In genomic region chr16:76226011-76226410, GRCh38 we compare ENCODE assay signal across 20 cellular contexts. TPM values are rescaled to one million over a fixed set of nuclear protein-coding genes. Genes with fewer than 3 reads are reported as not detected.
DNase-seq lines count a peak whose midpoint lies in the region; ATAC-seq, FAIRE-seq and TF ChIP-seq lines count a peak whose summit lies in the region.
"Had no signal": no experiment of that assay in that cellular context is flagged by ENCODE, and none has a peak within 500 bp of the region (broad histone marks: within the 10 kb centered on the region; RNA-seq: fewer than 3 reads in every experiment).

No MANE protein-coding gene starts in this region.

- H3K56ac ChIP-seq in mesendoderm (ENCODE audit: low read length), result no peak overlapping the region

- H3K79me2 ChIP-seq in mesendoderm (ENCODE audit: control insufficient read depth, insufficient read depth, low read length), result no peaks in the 10 kb centered on the region

- no peak overlapping the region for H3K4me3 ChIP-seq in mesendoderm (ENCODE audit: low read length)
- H3K4me3 ChIP-seq in WERI-Rb-1 (ENCODE audit: low read depth, low read length), result no peak overlapping the region
- no peak overlapping the region for H3K4me3 ChIP-seq in gastrocnemius medialis
- H3K4me3 ChIP-seq: Peyer's patch had no signal

- peak overlapping the region; percentile 47 for H2AK5ac ChIP-seq in mesendoderm (ENCODE audit: low read length)

- no peak overlapping the region for H4K8ac ChIP-seq in mesendoderm (ENCODE audit: low read depth, low read length)

- intact Hi-C loops in gastrocnemius medialis (cut with DNase I; ENCODE audit: low total_unique reads), result no loop called here

- H3K9me3 ChIP-seq in WERI-Rb-1 (ENCODE audit: severe bottlenecking), result no peaks in the 10 kb centered on the region
- H3K9me3 ChIP-seq in gastrocnemius medialis, result no peaks in the 10 kb centered on the region
- H3K9me3 ChIP-seq: Caco-2, Peyer's patch had no signal

- no peak overlapping the region for H2BK5ac ChIP-seq in mesendoderm (ENCODE audit: low read length)

- H3K27me3 ChIP-seq in mesendoderm (ENCODE audit: insufficient read depth, low read length, poor library complexity) (no peaks in the 10 kb centered on the region), WERI-Rb-1 (ENCODE audit: insufficient read depth, low read depth, severe bottlenecking) (no peaks in the 10 kb centered on the region), gastrocnemius medialis (no peaks in the 10 kb centered on the region)
- H3K27me3 ChIP-seq: Peyer's patch had no signal

- TF ChIP-seq CTCF in WERI-Rb-1 (IDR thresholded peaks at IDR 0.05; ENCODE audit: low read depth, low read length) (no peak), gastrocnemius medialis (IDR thresholded peaks at IDR 0.05 in 4 of 5, conservative IDR thresholded peaks at IDR 0.05 in 1 of 5) (no peak)

- H2BK120ac ChIP-seq in mesendoderm (ENCODE audit: low read depth, low read length), result no peak overlapping the region

- no peak overlapping the region for H3K9ac ChIP-seq in mesendoderm (ENCODE audit: low read length)

- H3K4me1 ChIP-seq in mesendoderm (ENCODE audit: control insufficient read depth, low read depth, low read length) (peaks cover 7% of the 10 kb centered on the region), gastrocnemius medialis (no peaks in the 10 kb centered on the region)
- H3K4me1 ChIP-seq: Peyer's patch had no signal

- no peak overlapping the region for H3K4me2 ChIP-seq in mesendoderm (ENCODE audit: low read length)

- H3K79me1 ChIP-seq in mesendoderm (ENCODE audit: low read length), result no peaks in the 10 kb centered on the region

- in situ Hi-C loops in gastrocnemius medialis (cut with MboI; ENCODE audit: low sequenced_read_pairs in 4 of 4), result no loop called here

- no peak overlapping the region for H2BK15ac ChIP-seq in mesendoderm (replicated peaks; ENCODE audit: low read depth)

- peak; percentile 79 for DNase-seq in COLO829 (ENCODE audit: low spot score)
- DNase-seq in LHCN-M2 (ENCODE audit: low read depth), result peak; percentile 30
- peak; percentile 18 for DNase-seq in T1000 (lab: John Stamatoyannopoulos, UW)
- no peak for DNase-seq in mesendoderm
- DNase-seq in RCC 7860 (ENCODE audit: low spot score), result no peak
- DNase-seq in cerebellar nuclear complex (lab: John Stamatoyannopoulos, UW), result no peak
- DNase-seq in WERI-Rb-1, result no peak
- DNase-seq in gastrocnemius medialis, result no peak
- DNase-seq: Caco-2, EL, IMR-90, NCI-H146, NCI-H2107, NCI-H226, NCI-H748 treated with DMSO at 0.1 percent for 48 hours, Peyer's patch, SHP77 treated with DMSO at 0.1 percent for 48 hours had no signal

- H3K23ac ChIP-seq in mesendoderm (ENCODE audit: low read length), result no peak overlapping the region

- TF ChIP-seq POLR2A in gastrocnemius medialis (IDR thresholded peaks at IDR 0.05), result no peak

- H3K27ac ChIP-seq in mesendoderm (ENCODE audit: low read depth, low read length), result no peak overlapping the region
- no peak overlapping the region for H3K27ac ChIP-seq in WERI-Rb-1
- no peak overlapping the region for H3K27ac ChIP-seq in gastrocnemius medialis
- H3K27ac ChIP-seq: Peyer's patch had no signal

- WGBS in mesendoderm (ENCODE audit: extremely low coverage, insufficient coverage, low lambda C conversion rate), result no CpG with 5 or more reads among the region's 14 CpGs

- no peak overlapping the region for H4K5ac ChIP-seq in mesendoderm (ENCODE audit: low read length)

- FAIRE-seq in RCC 7860 (lab: Jason Lieb, UNC), result no peak
- FAIRE-seq: A204.1, H1 had no signal

- H3K36me3 ChIP-seq in mesendoderm (ENCODE audit: control insufficient read depth, insufficient read depth, low read length) (no peaks in the 10 kb centered on the region), WERI-Rb-1 (no peaks in the 10 kb centered on the region), gastrocnemius medialis (no peaks in the 10 kb centered on the region)
- H3K36me3 ChIP-seq: Peyer's patch had no signal

- no peak for ATAC-seq in gastrocnemius medialis

- no peak overlapping the region for H3K4ac ChIP-seq in mesendoderm (ENCODE audit: low read depth, low read length)

- no peak overlapping the region for H3K18ac ChIP-seq in mesendoderm (ENCODE audit: low read length)

RNA-seq across cellular contexts. Expression of gene CNTNAP4, which starts 51.2 kb away (rescaled TPM):
- total RNA-seq in LHCN-M2 (2014; rRNA removed), result 0.06 TPM in 1 of 2 replicates, not detected in the other
- not detected for polyA plus RNA-seq in LHCN-M2 (2012)
- polyA plus RNA-seq in mesendoderm (2013, experiment 1 of 2), result 0.04 TPM
- polyA plus RNA-seq in mesendoderm (2013, experiment 2 of 2), result 0.04 TPM
- total RNA-seq in gastrocnemius medialis, result under 1 TPM in 1 of 4 donors, not detected in 3; 0.09 TPM
- total RNA-seq: Caco-2, H1, IMR-90, Peyer's patch had no signal
- polyA plus RNA-seq: CD14-positive monocyte, H1, IMR-90 had no signal

Comparison
In these comparisons a context has a peak if more than half of its experiments do, and no peak if none do; other contexts are left out.
1. DNase-seq: peak in COLO829 (single experiment), LHCN-M2 (single experiment) and T1000 (single experiment); none in mesendoderm (single experiment), RCC 7860 (single experiment), cerebellar nuclear complex (0 of 2), WERI-Rb-1 (single experiment) and gastrocnemius medialis (0 of 2).